Comparison of ENCODE assay signal across 5 cellular contexts in genomic region chr11:66380264-66380663, GRCh38. TPM values are rescaled to one million over a fixed set of nuclear protein-coding genes. Genes with fewer than 3 reads are reported as not detected.
"Had no signal": no experiment of that assay in that cellular context is flagged by ENCODE, and none has a peak within 500 bp of the region (broad histone marks: within the 10 kb centered on the region; RNA-seq: fewer than 3 reads in every experiment).

No MANE protein-coding gene starts in this region.

RNA-seq across cellular contexts. Expression of gene NPAS4, which starts 40.6 kb away (rescaled TPM):
- total RNA-seq: body of pancreas; foreskin keratinocyte; left lobe of liver; natural killer cell treated with Interleukin-12 subunit alpha and Interleukin-12 subunit beta and Interleukin-15 and Interleukin-18, amount 100 ng/mL, for 72 hours; upper lobe of left lung had no signal
- polyA plus RNA-seq: foreskin keratinocyte had no signal
